In the genomic region with DNA sequence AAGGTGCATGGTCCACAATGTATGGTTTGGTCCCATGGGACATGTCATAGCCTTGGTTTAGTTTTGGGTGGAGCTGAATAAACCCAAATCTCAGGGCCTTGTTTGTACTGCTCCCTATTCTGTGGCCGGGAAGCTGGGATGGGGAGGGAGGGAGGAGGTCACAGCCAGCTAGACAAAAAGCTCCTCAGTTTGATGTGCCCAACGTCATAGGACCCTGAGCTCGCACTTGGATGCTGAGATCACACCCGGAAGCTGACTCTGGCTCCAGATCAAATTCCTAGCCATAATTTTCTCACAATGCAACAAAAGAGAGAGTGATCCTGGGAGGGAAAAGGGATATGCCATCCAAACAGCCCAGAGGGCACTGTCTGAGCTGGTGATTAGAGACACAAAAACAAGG, we compare ENCODE assay signal across 11 cellular contexts. TPM values are rescaled to one million over a fixed set of nuclear protein-coding genes. Genes with fewer than 3 reads are reported as not detected.
DNase-seq lines count a peak whose midpoint lies in the region; ATAC-seq and TF ChIP-seq lines count a peak whose summit lies in the region.
"Had no signal": no experiment of that assay in that cellular context is flagged by ENCODE, and none has a peak within 500 bp of the region (broad histone marks: within the 10 kb centered on the region; RNA-seq: fewer than 3 reads in every experiment).

No MANE protein-coding gene starts in this region.

- peaks cover 26% of the 10 kb centered on the region for H3K27me3 Mint-ChIP-seq in brain

- POLR2A ChIA-PET in GM10248 (lab: Yijun Ruan, JAX) = no interaction called here

- CTCF ChIA-PET in GM10248 (lab: Yijun Ruan, JAX) = interaction anchor here (1.1 to 2.9 kb wide), 6 partner anchors 8 to 68 kb away, joined by 3 to 16 read pairs (median 6); no protein-coding TSS in a partner anchor

- peak overlapping the region in 4 of 5 experiments; percentile 54 to 96 (median 80) for H3K27ac Mint-ChIP-seq in brain

- H3K9me3 Mint-ChIP-seq in brain = peaks cover 0 to 13% (median 0%) of the 10 kb centered on the region in 5 experiments

- intact Hi-C loops in sciatic nerve (cut with DNase I) = no loop called here

- H3K4me1 Mint-ChIP-seq in brain = peaks cover 45% of the 10 kb centered on the region

- ATAC-seq in sciatic nerve (peak; percentile 79), HG03025 (IDR thresholded peaks at IDR 0.05; ENCODE audit: low FRiP score, unreplicated experiment) (no peak), GM19455 (IDR thresholded peaks at IDR 0.05; ENCODE audit: unreplicated experiment) (no peak)
- ATAC-seq: HCT116 had no signal

- peak; percentile 44 for DNase-seq in ELR (ENCODE audit: low read depth)
- DNase-seq in hepatic stellate cell (ENCODE audit: low spot score) = peak; percentile 84
- DNase-seq in sciatic nerve (ENCODE audit: low spot score) = peak; percentile 86
- DNase-seq in GM10248 (ENCODE audit: extremely low spot score) = no peak
- DNase-seq in MV-4-11 (lab: John Stamatoyannopoulos, UW) = no peak
- DNase-seq: T-helper 9 cell had no signal

- H3K36me3 Mint-ChIP-seq in brain = no peaks in the 10 kb centered on the region

- peak overlapping the region in 3 of 5 experiments; percentile 45 to 66 (median 59) for H3K4me3 Mint-ChIP-seq in brain

- TF ChIP-seq CTCF in brain (conservative IDR thresholded peaks at IDR 0.05) (no peak), GM10248 (IDR thresholded peaks at IDR 0.05; ENCODE audit: control extremely low read depth, extremely low read depth, low read depth, missing control alignments) (no peak)

RNA-seq across cellular contexts. Expression of a gene that starts 1.5 kb away (rescaled TPM):
- polyA plus RNA-seq in brain (ENCODE audit: insufficient read depth, low read depth, low replicate concordance) = 4.3 TPM
- 14.4 TPM for total RNA-seq in sciatic nerve
- total RNA-seq: pulmonary artery endothelial cell had no signal

RNA-seq across cellular contexts. Expression of a gene that starts 2.4 kb away (rescaled TPM):
- 1,548 TPM for polyA plus RNA-seq in brain (ENCODE audit: insufficient read depth, low read depth, low replicate concordance)
- total RNA-seq in sciatic nerve = 1,238 TPM

RNA-seq across cellular contexts. Expression of a gene that starts 4.7 kb away (rescaled TPM):
- 9.1 TPM for polyA plus RNA-seq in brain (ENCODE audit: insufficient read depth, low read depth, low replicate concordance)
- not detected for total RNA-seq in sciatic nerve

RNA-seq across cellular contexts. Expression of a gene that starts 23.1 kb away (rescaled TPM):
- 13.6 TPM for polyA plus RNA-seq in brain (ENCODE audit: insufficient read depth, low read depth, low replicate concordance)
- total RNA-seq in sciatic nerve = 45.2 TPM

RNA-seq across cellular contexts. Expression of a gene that starts 34.7 kb away (rescaled TPM):
- polyA plus RNA-seq in brain (ENCODE audit: insufficient read depth, low read depth, low replicate concordance) = 54.4 TPM
- total RNA-seq in sciatic nerve = 18.8 TPM

Comparison
In these comparisons a context has a peak if more than half of its experiments do, and no peak if none do; other contexts are left out.
1. DNase-seq: peak in ELR (single experiment), hepatic stellate cell (single experiment) and sciatic nerve (single experiment); none in GM10248 (single experiment) and MV-4-11 (single experiment).